35 cellular contexts compared by ENCODE assay signal in genomic region chr1:18817316-18817715, GRCh38. TPM values are rescaled to one million over a fixed set of nuclear protein-coding genes. Genes with fewer than 3 reads are reported as not detected.
"Had no signal": no experiment of that assay in that cellular context is flagged by ENCODE, and none has a peak within 500 bp of the region (broad histone marks: within the 10 kb centered on the region; RNA-seq: fewer than 3 reads in every experiment).

No MANE protein-coding gene starts in this region.

- H3K4me1 ChIP-seq: ascending aorta had no signal

- H3K36me3 ChIP-seq: ascending aorta, brain microvascular endothelial cell, esophagus squamous epithelium, WERI-Rb-1 had no signal

- H3K27ac Mint-ChIP-seq: activated B cell treated with CpG ODN at 0.5 μM for 24 hours; activated CD8-positive, alpha-beta T cell treated with anti-CD3 and anti-CD28 coated beads for 36 hours; activated naive CD4-positive, alpha-beta T cell treated with anti-CD3 and anti-CD28 coated beads for 36 hours; activated naive CD4-positive, alpha-beta T cell treated with anti-CD3 and anti-CD28 coated beads, Interleukin-2, amount 50 U/mL, for 72 hours; activated naive CD8-positive, alpha-beta T cell treated with anti-CD3 and anti-CD28 coated beads, Interleukin-2, amount 10 ng/mL, durations not matched to agents 7 days and 5 days; activated T-helper 17 cell treated with anti-CD3 and anti-CD28 coated beads, Interleukin-2, amount 50 U/mL, for 72 hours; effector memory CD8-positive, alpha-beta T cell; T-helper 17 cell; T-helper 2 cell treated with Interferon-gamma antibody and Interleukin-4, amounts not matched to agents 5 μg/mL and 100 μg/mL, for 36 hours had no signal

- H3K4me3 ChIP-seq: ascending aorta, esophagus squamous epithelium had no signal

- H3K4me1 Mint-ChIP-seq: activated B cell treated with CpG ODN at 0.5 μM for 24 hours; activated naive CD8-positive, alpha-beta T cell treated with anti-CD3 and anti-CD28 coated beads, Interleukin-2, amount 10 ng/mL, durations not matched to agents 7 days and 5 days had no signal

- H3K4me3 Mint-ChIP-seq: activated B cell treated with CpG ODN at 0.5 μM for 24 hours; activated CD8-positive, alpha-beta T cell treated with anti-CD3 and anti-CD28 coated beads for 36 hours; activated naive CD4-positive, alpha-beta T cell treated with anti-CD3 and anti-CD28 coated beads for 36 hours; activated naive CD8-positive, alpha-beta T cell treated with anti-CD3 and anti-CD28 coated beads, Interleukin-2, amount 10 ng/mL, durations not matched to agents 7 days and 5 days; activated T-cell treated with anti-CD3 and anti-CD28 coated beads, Interleukin-2, amount 50 U/mL, for 4 hours; activated T-helper 17 cell treated with anti-CD3 and anti-CD28 coated beads, Interleukin-2, amount 50 U/mL, for 72 hours; effector memory CD8-positive, alpha-beta T cell; T-helper 17 cell; T-helper 2 cell treated with Interferon-gamma antibody and Interleukin-4, amounts not matched to agents 5 μg/mL and 100 μg/mL, for 36 hours had no signal

- H3K36me3 Mint-ChIP-seq: activated naive CD4-positive, alpha-beta T cell treated with anti-CD3 and anti-CD28 coated beads, Interleukin-2, amount 50 U/mL, for 72 hours; activated naive CD8-positive, alpha-beta T cell treated with anti-CD3 and anti-CD28 coated beads, Interleukin-2, amount 10 ng/mL, durations not matched to agents 7 days and 5 days had no signal

- H3K9me3 Mint-ChIP-seq: activated B cell treated with CpG ODN at 0.5 μM for 24 hours; activated CD8-positive, alpha-beta T cell treated with anti-CD3 and anti-CD28 coated beads for 36 hours; activated naive CD4-positive, alpha-beta T cell treated with anti-CD3 and anti-CD28 coated beads for 36 hours; activated naive CD4-positive, alpha-beta T cell treated with anti-CD3 and anti-CD28 coated beads, Interleukin-2, amount 50 U/mL, for 72 hours; activated naive CD8-positive, alpha-beta T cell treated with anti-CD3 and anti-CD28 coated beads, Interleukin-2, amount 10 ng/mL, durations not matched to agents 7 days and 5 days; activated T-cell treated with anti-CD3 and anti-CD28 coated beads, Interleukin-2, amount 50 U/mL, for 4 hours; activated T-helper 17 cell treated with anti-CD3 and anti-CD28 coated beads, Interleukin-2, amount 50 U/mL, for 72 hours; effector memory CD8-positive, alpha-beta T cell; T-helper 2 cell treated with Interferon-gamma antibody and Interleukin-4, amounts not matched to agents 5 μg/mL and 100 μg/mL, for 36 hours had no signal

- H3K27ac ChIP-seq: ascending aorta, brain microvascular endothelial cell, epithelial cell of prostate, esophagus squamous epithelium, WERI-Rb-1 had no signal

- H3K9me3 ChIP-seq: ascending aorta, esophagus squamous epithelium had no signal

- FAIRE-seq: bronchial epithelial cell, colon, endothelial cell of umbilical vein, frontal cortex had no signal

- ATAC-seq: activated CD4-positive, CD25-positive, alpha-beta regulatory T cell treated with anti-CD3 and anti-CD28 coated beads, Interleukin-2, amount 50 U/mL, for 24 hours; activated CD8-positive, alpha-beta T cell treated with anti-CD3 and anti-CD28 coated beads for 36 hours; activated naive CD4-positive, alpha-beta T cell treated with anti-CD3 and anti-CD28 coated beads, Interleukin-2, amount 50 U/mL, for 72 hours; activated T-cell treated with anti-CD3 and anti-CD28 coated beads, Interleukin-2, amount 50 U/mL, for 4 hours; activated T-helper 17 cell treated with anti-CD3 and anti-CD28 coated beads, Interleukin-2, amount 50 U/mL, for 72 hours; T-helper 17 cell had no signal

- H3K27me3 ChIP-seq: ascending aorta had no signal

- DNase-seq: activated B cell treated with CpG ODN at 0.5 μM for 24 hours; activated CD4-positive, alpha-beta T cell treated with anti-CD3 and anti-CD28 coated beads for 48 hours; activated CD4-positive, alpha-beta T cell treated with anti-CD3 and anti-CD28 coated beads, Interleukin-2, amount 50 U/mL, for 1 hour; activated CD4-positive, alpha-beta T cell treated with anti-CD3 and anti-CD28 coated beads, Interleukin-2, amount 50 U/mL, for 48 hours; activated CD8-positive, alpha-beta memory T cell treated with anti-CD3 and anti-CD28 coated beads for 24 hours; activated CD8-positive, alpha-beta T cell treated with anti-CD3 and anti-CD28 coated beads for 36 hours; activated effector memory CD4-positive, alpha-beta T cell treated with Interleukin-2 at 50 U/mL for 16 hours; activated gamma-delta T cell treated with Interleukin-2 at 50 U/mL for 16 hours; activated naive CD4-positive, alpha-beta T cell treated with anti-CD3 and anti-CD28 coated beads for 36 hours; activated naive CD8-positive, alpha-beta T cell treated with anti-CD3 and anti-CD28 coated beads, Interleukin-2, amount 10 ng/mL, durations not matched to agents 7 days and 5 days; activated T-cell treated with anti-CD3 and anti-CD28 coated beads, Interleukin-2, amount 50 U/mL, for 4 hours; brain microvascular endothelial cell; cortex of kidney; dermis blood vessel endothelial cell; effector CD4-positive, alpha-beta T cell; effector memory CD8-positive, alpha-beta T cell; esophagus squamous epithelium; T-helper 1 cell; T-helper 17 cell; T1000; WERI-Rb-1 had no signal

RNA-seq across cellular contexts. Expression of gene TAS1R2, which starts 42.1 kb away (rescaled TPM):
- total RNA-seq: activated B cell treated with CpG ODN at 0.5 μM for 24 hours; activated CD8-positive, alpha-beta T cell treated with anti-CD3 and anti-CD28 coated beads for 36 hours; activated naive CD4-positive, alpha-beta T cell treated with anti-CD3 and anti-CD28 coated beads for 36 hours; activated naive CD4-positive, alpha-beta T cell treated with anti-CD3 and anti-CD28 coated beads, Interleukin-2, amount 50 U/mL, for 72 hours; activated naive CD8-positive, alpha-beta T cell treated with anti-CD3 and anti-CD28 coated beads, Interleukin-2, amount 10 ng/mL, durations not matched to agents 7 days and 5 days; activated T-cell treated with anti-CD3 and anti-CD28 coated beads, Interleukin-2, amount 50 U/mL, for 4 hours; activated T-helper 17 cell treated with anti-CD3 and anti-CD28 coated beads, Interleukin-2, amount 50 U/mL, for 72 hours; ascending aorta; bronchial epithelial cell; cardiac septum; chondrocyte; dermis blood vessel endothelial cell; endothelial cell of umbilical vein; esophagus squamous epithelium; fibroblast of lung; fibroblast of villous mesenchyme; frontal cortex; T-helper 17 cell had no signal
- polyA plus RNA-seq: endothelial cell of umbilical vein, fibroblast of lung had no signal
